23 cellular contexts compared by ENCODE assay signal in genomic region chr1:214349781-214350180, GRCh38.
A peak's percentile ranks its signal among the peaks of the same experiment; 100 is the strongest.
DNase-seq lines count a peak whose midpoint lies in the region; ATAC-seq and TF ChIP-seq lines count a peak whose summit lies in the region.
"Had no signal": no experiment of that assay in that cellular context is flagged by ENCODE, and none has a peak within 500 bp of the region (broad histone marks: within the 10 kb centered on the region; RNA-seq: fewer than 3 reads in every experiment).

No MANE protein-coding gene starts in this region.

- peaks cover 4% of the 10 kb centered on the region for H3K9me3 ChIP-seq in cardiac muscle cell (ENCODE audit: low read depth)
- H3K9me3 ChIP-seq in adipocyte (ENCODE audit: control insufficient read depth, low read length): no peaks in the 10 kb centered on the region

- DNase-seq in cardiac muscle cell (ENCODE audit: low read depth in 1 of 2, low spot score in 1 of 2): peak; percentile 17 to 32
- no peak for DNase-seq in Right ventricle myocardium superior
- DNase-seq in adipocyte (ENCODE audit: low read depth): peak; percentile 15
- peak; percentile 58 for DNase-seq in iris pigment epithelial cell (ENCODE audit: low read depth)
- no peak for DNase-seq in stimulated activated CD4-positive, alpha-beta T cell treated with anti-CD3 and anti-CD28 coated beads, Interleukin-12 subunit alpha, Interleukin-12 subunit beta, amount 100 ng/mL, for 4 hours
- no peak for DNase-seq in activated CD4-positive, alpha-beta T cell treated with anti-CD3 and anti-CD28 coated beads, Interleukin-2, amount 50 U/mL, for 1 hour
- no peak for DNase-seq in NCI-H1092 treated with DMSO at 0.1 percent for 48 hours (lab: John Stamatoyannopoulos, UW)
- DNase-seq in T-helper 2 cell treated with Interferon-gamma antibody and Interleukin-4, amounts not matched to agents 5 μg/mL and 100 μg/mL, for 36 hours (ENCODE audit: low spot score): no peak
- DNase-seq: activated CD8-positive, alpha-beta memory T cell treated with anti-CD3 and anti-CD28 coated beads, Interleukin-2, amount 10 ng/mL, durations not matched to agents 7 days and 5 days; caudate nucleus; CD4-positive, alpha-beta T cell; DND-41; effector CD8-positive, alpha-beta T cell; HCEC 1CT; heart left ventricle; kidney; NCI-H1417 treated with DMSO at 0.1 percent for 48 hours; NCI-H2171; nephron progenitor cell; PC-3; spleen had no signal

- H3K27ac Mint-ChIP-seq in T-helper 2 cell treated with Interferon-gamma antibody and Interleukin-4, amounts not matched to agents 5 μg/mL and 100 μg/mL, for 36 hours: no peak overlapping the region
- H3K27ac Mint-ChIP-seq: activated CD8-positive, alpha-beta memory T cell treated with anti-CD3 and anti-CD28 coated beads, Interleukin-2, amount 10 ng/mL, durations not matched to agents 7 days and 5 days; activated T-helper 17 cell treated with anti-CD3 and anti-CD28 coated beads, Interleukin-2, amount 50 U/mL, for 72 hours; CD4-positive, alpha-beta T cell; memory B cell had no signal

- H3K27ac ChIP-seq in cardiac muscle cell: no peak overlapping the region
- H3K27ac ChIP-seq: heart left ventricle, spleen had no signal

- H3K9me3 Mint-ChIP-seq in T-helper 2 cell treated with Interferon-gamma antibody and Interleukin-4, amounts not matched to agents 5 μg/mL and 100 μg/mL, for 36 hours: peaks cover 7% of the 10 kb centered on the region

- no peak for TF ChIP-seq CTCF in cardiac muscle cell (IDR thresholded peaks at IDR 0.05; ENCODE audit: low read depth, low read length)

- ATAC-seq in Right ventricle myocardium superior (ENCODE audit: poor library complexity): no peak
- ATAC-seq: activated CD8-positive, alpha-beta memory T cell treated with anti-CD3 and anti-CD28 coated beads, Interleukin-2, amount 10 ng/mL, durations not matched to agents 7 days and 5 days; activated T-helper 17 cell treated with anti-CD3 and anti-CD28 coated beads, Interleukin-2, amount 50 U/mL, for 72 hours; heart left ventricle; PC-3 had no signal

- H3K4me3 Mint-ChIP-seq in T-helper 2 cell treated with Interferon-gamma antibody and Interleukin-4, amounts not matched to agents 5 μg/mL and 100 μg/mL, for 36 hours: no peak overlapping the region
- H3K4me3 Mint-ChIP-seq: activated CD8-positive, alpha-beta memory T cell treated with anti-CD3 and anti-CD28 coated beads, Interleukin-2, amount 10 ng/mL, durations not matched to agents 7 days and 5 days; activated T-helper 17 cell treated with anti-CD3 and anti-CD28 coated beads, Interleukin-2, amount 50 U/mL, for 72 hours; CD4-positive, alpha-beta T cell; memory B cell; nephron progenitor cell had no signal

- H3K4me1 Mint-ChIP-seq in T-helper 2 cell treated with Interferon-gamma antibody and Interleukin-4, amounts not matched to agents 5 μg/mL and 100 μg/mL, for 36 hours (ENCODE audit: low read depth): no peaks in the 10 kb centered on the region
- H3K4me1 Mint-ChIP-seq: activated CD8-positive, alpha-beta memory T cell treated with anti-CD3 and anti-CD28 coated beads, Interleukin-2, amount 10 ng/mL, durations not matched to agents 7 days and 5 days; activated T-helper 17 cell treated with anti-CD3 and anti-CD28 coated beads, Interleukin-2, amount 50 U/mL, for 72 hours; memory B cell had no signal

- intact Hi-C loops in Right ventricle myocardium superior (cut with DNase I): no loop called here

- peaks cover 26% of the 10 kb centered on the region for H3K36me3 Mint-ChIP-seq in T-helper 2 cell treated with Interferon-gamma antibody and Interleukin-4, amounts not matched to agents 5 μg/mL and 100 μg/mL, for 36 hours (ENCODE audit: low read depth)

- H3K27me3 ChIP-seq in cardiac muscle cell: no peaks in the 10 kb centered on the region
- no peaks in the 10 kb centered on the region for H3K27me3 ChIP-seq in adipocyte (replicated peaks; ENCODE audit: control insufficient read depth, insufficient read depth, low read length)
- H3K27me3 ChIP-seq: heart left ventricle, spleen had no signal

- H3K9ac ChIP-seq in adipocyte (ENCODE audit: low read length): no peak overlapping the region

- H3K36me3 ChIP-seq in cardiac muscle cell (no peaks in the 10 kb centered on the region), adipocyte (ENCODE audit: control insufficient read depth, insufficient read depth, low read length, severe bottlenecking) (peaks cover 30% of the 10 kb centered on the region)

- H3K27me3 Mint-ChIP-seq in T-helper 2 cell treated with Interferon-gamma antibody and Interleukin-4, amounts not matched to agents 5 μg/mL and 100 μg/mL, for 36 hours (ENCODE audit: low read depth): no peaks in the 10 kb centered on the region
- H3K27me3 Mint-ChIP-seq: activated T-helper 17 cell treated with anti-CD3 and anti-CD28 coated beads, Interleukin-2, amount 50 U/mL, for 72 hours; CD4-positive, alpha-beta T cell; memory B cell had no signal

- H3K4me3 ChIP-seq in cardiac muscle cell (no peak overlapping the region), adipocyte (ENCODE audit: low read length) (no peak overlapping the region)
- H3K4me3 ChIP-seq: heart left ventricle, spleen had no signal

- peaks cover 4% of the 10 kb centered on the region for H3K4me1 ChIP-seq in cardiac muscle cell (ENCODE audit: low read depth)
- peaks cover 12% of the 10 kb centered on the region for H3K4me1 ChIP-seq in adipocyte (ENCODE audit: control insufficient read depth, insufficient read depth, low read length)

Comparison
In these comparisons a context has a peak if more than half of its experiments do, and no peak if none do; other contexts are left out.
1. DNase-seq: peak in cardiac muscle cell (2 of 2), adipocyte (single experiment) and iris pigment epithelial cell (single experiment); none in Right ventricle myocardium superior (single experiment), stimulated activated CD4-positive, alpha-beta T cell treated with anti-CD3 and anti-CD28 coated beads, Interleukin-12 subunit alpha, Interleukin-12 subunit beta, amount 100 ng/mL, for 4 hours (single experiment), activated CD4-positive, alpha-beta T cell treated with anti-CD3 and anti-CD28 coated beads, Interleukin-2, amount 50 U/mL, for 1 hour (single experiment), NCI-H1092 treated with DMSO at 0.1 percent for 48 hours (single experiment) and T-helper 2 cell treated with Interferon-gamma antibody and Interleukin-4, amounts not matched to agents 5 μg/mL and 100 μg/mL, for 36 hours (single experiment).